Comparison of ENCODE assay signal across 10 cellular contexts in genomic region chr2:151374426-151374825, GRCh38.
A peak's percentile ranks its signal among the peaks of the same experiment; 100 is the strongest.
DNase-seq lines count a peak whose midpoint lies in the region; ATAC-seq lines count a peak whose summit lies in the region.
"Had no signal": no experiment of that assay in that cellular context is flagged by ENCODE, and none has a peak within 500 bp of the region (broad histone marks: within the 10 kb centered on the region; RNA-seq: fewer than 3 reads in every experiment).

No MANE protein-coding gene starts in this region.

- ATAC-seq in GM21423 (IDR thresholded peaks at IDR 0.05; ENCODE audit: unreplicated experiment) (peak; percentile 97), HG03521 (IDR thresholded peaks at IDR 0.05; ENCODE audit: unreplicated experiment) (peak; percentile 97)

- DNase-seq in EH (ENCODE audit: low read depth) (peak; percentile 87), fibroblast of peridontal ligament (ENCODE audit: extremely low read depth) (peak; percentile 77), RPMI8226 (no peak), NCI-H1436 treated with DMSO at 0.1 percent for 48 hours (lab: John Stamatoyannopoulos, UW) (no peak), cortex of kidney (lab: John Stamatoyannopoulos, UW) (no peak), NCI-H187 (lab: John Stamatoyannopoulos, UW) (no peak)
- DNase-seq: activated gamma-delta T cell, H9 had no signal

Comparison
In these comparisons a context has a peak if more than half of its experiments do, and no peak if none do; other contexts are left out.
1. DNase-seq: peak in EH (single experiment) and fibroblast of peridontal ligament (single experiment); none in RPMI8226 (single experiment), NCI-H1436 treated with DMSO at 0.1 percent for 48 hours (single experiment), cortex of kidney (single experiment) and NCI-H187 (0 of 2).